Comparison of ENCODE assay signal across 9 cellular contexts in genomic region chr12:110284597-110284996, GRCh38. TPM values are rescaled to one million over a fixed set of nuclear protein-coding genes. Genes with fewer than 3 reads are reported as not detected.
A peak's percentile ranks its signal among the peaks of the same experiment; 100 is the strongest.
DNase-seq lines count a peak whose midpoint lies in the region; ATAC-seq, FAIRE-seq and TF ChIP-seq lines count a peak whose summit lies in the region.
"Had no signal": no experiment of that assay in that cellular context is flagged by ENCODE, and none has a peak within 500 bp of the region (broad histone marks: within the 10 kb centered on the region; RNA-seq: fewer than 3 reads in every experiment).

No MANE protein-coding gene starts in this region.

- no peaks in the 10 kb centered on the region for H3K9me3 Mint-ChIP-seq in GM23338

- H3K9ac ChIP-seq in endothelial cell of umbilical vein (replicated peaks; ENCODE audit: extremely low read depth, insufficient read depth, low read length): peak overlapping the region; percentile 63
- H3K9ac ChIP-seq: parathyroid adenoma had no signal

- peak overlapping the region; percentile 97 for H3K4me3 Mint-ChIP-seq in GM23338

- dilution Hi-C loops in endothelial cell of umbilical vein (cut with MboI; ENCODE audit: extremely low pct_ligation_motif_present, low sequenced_read_pairs): no loop called here

- H3K36me3 ChIP-seq in GM23338 (ENCODE audit: insufficient read depth) (peaks cover 36% of the 10 kb centered on the region; the same call in 1 of the 2 replicates), PC-9 (ENCODE audit: low read depth) (peaks cover 62% of the 10 kb centered on the region), endothelial cell of umbilical vein (ENCODE audit: control insufficient read depth in 2 of 2, extremely low read depth in 1 of 2, insufficient read depth in 2 of 2, low read length in 2 of 2) (peaks cover 0 to 17% of the 10 kb centered on the region in 2 experiments), upper lobe of left lung (peaks cover 0 to 32% (median 4%) of the 10 kb centered on the region in 4 donors)

- peaks cover 79% of the 10 kb centered on the region for H3K79me2 ChIP-seq in GM23338 (replicated peaks; ENCODE audit: insufficient read depth)
- peaks cover 81% of the 10 kb centered on the region for H3K79me2 ChIP-seq in PC-9 (ENCODE audit: low read depth)
- H3K79me2 ChIP-seq in endothelial cell of umbilical vein (ENCODE audit: control insufficient read depth, insufficient read depth, low read length): peaks cover 81% of the 10 kb centered on the region

- H3K27me3 ChIP-seq in GM23338 (ENCODE audit: insufficient read depth) (peaks cover 9% of the 10 kb centered on the region), PC-9 (ENCODE audit: insufficient read depth, low read depth) (no peaks in the 10 kb centered on the region), endothelial cell of umbilical vein (ENCODE audit: control insufficient read depth in 2 of 2, insufficient read depth in 2 of 2, low read length in 2 of 2) (no peaks in the 10 kb centered on the region), upper lobe of left lung (no peaks in the 10 kb centered on the region)

- peaks cover 8% of the 10 kb centered on the region for H3K27me3 Mint-ChIP-seq in GM23338 (ENCODE audit: insufficient read depth, low read depth, poor library complexity)

- no peak for TF ChIP-seq CTCF in GM23338 (conservative IDR thresholded peaks at IDR 0.05; ENCODE audit: low read depth in 2 of 2)
- TF ChIP-seq CTCF in PC-9 (conservative IDR thresholded peaks at IDR 0.05): no peak
- TF ChIP-seq CTCF in endothelial cell of umbilical vein (IDR thresholded peaks at IDR 0.05; ENCODE audit: extremely low read depth in 1 of 2, insufficient read depth in 1 of 2, low read depth in 1 of 2, low read length in 2 of 2): no peak
- no peak for TF ChIP-seq CTCF in upper lobe of left lung (IDR thresholded peaks at IDR 0.05)

- DNase-seq in GM23338 (ENCODE audit: low spot score) (no peak), PC-9 (no peak), endothelial cell of umbilical vein (ENCODE audit: low read depth, low spot score) (no peak), skeletal muscle cell (ENCODE audit: low read depth) (no peak), upper lobe of left lung (no peak), kidney tubule cell (ENCODE audit: low spot score) (no peak), HCEC 1CT (no peak)

- H3K36me3 Mint-ChIP-seq in GM23338 (ENCODE audit: low read depth): peaks cover 75% of the 10 kb centered on the region

- ATAC-seq in GM23338 (no peak), upper lobe of left lung (ENCODE audit: low FRiP score in 2 of 2) (no peak), GM21423 (IDR thresholded peaks at IDR 0.05; ENCODE audit: unreplicated experiment) (no peak)

- TF ChIP-seq POLR2A in endothelial cell of umbilical vein (IDR thresholded peaks at IDR 0.05; ENCODE audit: low read depth, low read length): no peak
- no peak for TF ChIP-seq POLR2A in upper lobe of left lung (IDR thresholded peaks at IDR 0.05)

- H3F3A ChIP-seq in GM23338 (replicated peaks; ENCODE audit: low read depth): 0 out of 2 replicates have a peak, but pooled peaks cover 2% of the 10 kb centered on the region
- peaks cover 39% of the 10 kb centered on the region for H3F3A ChIP-seq in PC-9 (ENCODE audit: insufficient read depth, low read depth)

- intact Hi-C loops in PC-9 (cut with micrococcal nuclease; ENCODE audit: unreplicated experiment): no loop called here
- intact Hi-C loops in endothelial cell of umbilical vein (cut with micrococcal nuclease): loop anchor here (2.0 to 5.0 kb wide), 2 partner anchors 28 to 162 kb away; partner anchors contain the start of gene IFT81

- H3K4me1 Mint-ChIP-seq in GM23338: peaks cover 48% of the 10 kb centered on the region

- POLR2A ChIA-PET in PC-9 (lab: Charles Lee; ENCODE audit: unreplicated experiment) (interaction anchor here (0.5 to 0.7 kb wide), 7 partner anchors 11 to 1866 kb away, joined by 3 to 15 read pairs (median 6); no protein-coding TSS in a partner anchor), endothelial cell of umbilical vein (lab: Charles Lee) (interaction anchor here (1.0 to 1.7 kb wide), 2 partner anchors 12 to 147 kb away, joined by 5 to 7 read pairs; no protein-coding TSS in a partner anchor)

- FAIRE-seq in endothelial cell of umbilical vein (lab: Jason Lieb, UNC): no peak

- no TSS peak for BruUV-seq in PC-9 (replicated peaks; lab: Mats Ljungman, UMichigan)
- no TSS peak for BruUV-seq in endothelial cell of umbilical vein (replicated peaks; lab: Mats Ljungman, UMichigan)

- no peaks in the 10 kb centered on the region for H3K9me3 ChIP-seq in PC-9 (ENCODE audit: insufficient read depth, low read depth)
- H3K9me3 ChIP-seq in endothelial cell of umbilical vein (replicated peaks; ENCODE audit: control insufficient read depth, insufficient read depth, low read length): no peaks in the 10 kb centered on the region
- H3K9me3 ChIP-seq in upper lobe of left lung: no peaks in the 10 kb centered on the region

- TF ChIP-seq EP300 in upper lobe of left lung (IDR thresholded peaks at IDR 0.05): no peak

- H3K9me2 ChIP-seq in GM23338 (ENCODE audit: insufficient read depth) (no peaks in the 10 kb centered on the region), PC-9 (ENCODE audit: insufficient read depth) (no peaks in the 10 kb centered on the region)

- H3K4me2 ChIP-seq in GM23338: peak overlapping the region; percentile 90
- peak overlapping the region; percentile 98 for H3K4me2 ChIP-seq in PC-9
- H3K4me2 ChIP-seq in endothelial cell of umbilical vein (ENCODE audit: insufficient read depth, low read length): peak overlapping the region; percentile 95

- H4K20me1 ChIP-seq in GM23338 (replicated peaks; ENCODE audit: insufficient read depth) (peaks cover 59% of the 10 kb centered on the region), PC-9 (ENCODE audit: insufficient read depth) (peaks cover 67% of the 10 kb centered on the region), endothelial cell of umbilical vein (replicated peaks; ENCODE audit: control insufficient read depth, extremely low read depth, insufficient read depth, low read length) (peaks cover 13% of the 10 kb centered on the region)

- H3K27ac Mint-ChIP-seq in GM23338: 0 out of 2 replicates have a peak overlapping the region, but pooled peaks have one; percentile 22

- CTCF ChIA-PET in PC-9 (lab: Charles Lee) (interaction anchor here (0.6 kb wide), 1 partner anchor 315 kb away, joined by 16 read pairs; no protein-coding TSS in a partner anchor), endothelial cell of umbilical vein (lab: Charles Lee) (interaction anchor here (0.6 to 1.6 kb wide), 4 partner anchors 12 to 147 kb away, joined by 3 to 9 read pairs (median 4); no protein-coding TSS in a partner anchor)

- H2AFZ ChIP-seq in GM23338: no peak overlapping the region
- no peak overlapping the region for H2AFZ ChIP-seq in PC-9
- H2AFZ ChIP-seq in endothelial cell of umbilical vein (ENCODE audit: low read depth, low read length): no peak overlapping the region
- H2AFZ ChIP-seq: parathyroid adenoma had no signal

- H3K9me1 ChIP-seq in endothelial cell of umbilical vein (replicated peaks; ENCODE audit: control insufficient read depth, extremely low read depth, insufficient read depth, low read length): no peaks in the 10 kb centered on the region

- H3K4me3 ChIP-seq in GM23338: peak overlapping the region; percentile 96
- peak overlapping the region; percentile 96; the same call in 1 of the 2 replicates for H3K4me3 ChIP-seq in PC-9
- H3K4me3 ChIP-seq in endothelial cell of umbilical vein (replicated peaks in 1 of 3; ENCODE audit: insufficient read depth in 1 of 3, low read depth in 1 of 3, low read length in 3 of 3): peak overlapping the region in 2 of 3 experiments; percentile 17 to 92
- peak overlapping the region; percentile 91 for H3K4me3 ChIP-seq in skeletal muscle cell (ENCODE audit: low read depth, low read length)
- H3K4me3 ChIP-seq in upper lobe of left lung: peak overlapping the region in 2 of 4 donors; percentile 1 to 90

- H3K4me1 ChIP-seq in GM23338 (ENCODE audit: insufficient read depth) (peaks cover 45% of the 10 kb centered on the region), PC-9 (replicated peaks; ENCODE audit: insufficient read depth) (peaks cover 33% of the 10 kb centered on the region), endothelial cell of umbilical vein (ENCODE audit: control insufficient read depth, extremely low read depth, insufficient read depth, low read length) (peaks cover 52% of the 10 kb centered on the region), upper lobe of left lung (peaks cover 57 to 75% (median 65%) of the 10 kb centered on the region in 4 donors)

- no peak overlapping the region for H3K27ac ChIP-seq in GM23338 (ENCODE audit: low read depth)
- H3K27ac ChIP-seq in PC-9: peak overlapping the region; percentile 8; the same call in 1 of the 2 replicates
- H3K27ac ChIP-seq in endothelial cell of umbilical vein (ENCODE audit: insufficient read depth, low read depth, low read length): no peak overlapping the region
- H3K27ac ChIP-seq in upper lobe of left lung: no peak overlapping the region
- H3K27ac ChIP-seq: parathyroid adenoma had no signal

TF ChIP-seq in GM23338, 12 proteins besides CTCF, POLR2A, EP300 and RAD21 (continues in another document):
- TF ChIP-seq EZH2 (IDR thresholded peaks at IDR 0.05; ENCODE audit: low read depth, unreplicated experiment) (no peak), EZH2phosphoT487 (IDR thresholded peaks at IDR 0.05; ENCODE audit: unreplicated experiment) (no peak), STAT1 (IDR thresholded peaks at IDR 0.05; ENCODE audit: unreplicated experiment) (no peak), NANOG (IDR thresholded peaks at IDR 0.05; ENCODE audit: borderline replicate concordance) (no peak)

TF ChIP-seq in endothelial cell of umbilical vein, 7 proteins besides CTCF, POLR2A, EP300 and RAD21 (continues in another document):
- TF ChIP-seq MYC (IDR thresholded peaks at IDR 0.05; ENCODE audit: low read depth, low read length): no peak
- TF ChIP-seq FOS (IDR thresholded peaks at IDR 0.05; ENCODE audit: borderline replicate concordance, insufficient read depth, low read length): no peak
- no peak for TF ChIP-seq EZH2 (IDR thresholded peaks at IDR 0.05; ENCODE audit: borderline replicate concordance, low read depth, low read length, severe bottlenecking)
- no peak for TF ChIP-seq JUN (IDR thresholded peaks at IDR 0.05; ENCODE audit: borderline replicate concordance, insufficient read depth, insufficient read length, low read depth)

RNA-seq across cellular contexts. Expression of gene ATP2A2, which starts 3.5 kb away (rescaled TPM):
- total RNA-seq in GM23338 (2014; rRNA removed; shearing (Covaris generic)): 201 and 225 TPM in 2 replicates
- 44.2 and 47.2 TPM in 2 replicates for polyA plus RNA-seq in GM23338 (2016; fragmentation: Nextera tagmentation; extraction: Ambion mirVana)
- 127 and 154 TPM in 2 replicates for total RNA-seq in PC-9 (2021)
- 230 and 239 TPM in 2 replicates for total RNA-seq in endothelial cell of umbilical vein
- polyA plus RNA-seq in endothelial cell of umbilical vein: 94.4 and 102 TPM in 2 replicates
- 72.8 and 79.1 TPM in 2 replicates for polyA plus RNA-seq in endothelial cell of umbilical vein (2011; cell fraction: cytosol; rRNA removed)
- polyA plus RNA-seq in endothelial cell of umbilical vein (2011; cell fraction: nucleus; rRNA removed): 242 and 247 TPM in 2 replicates
- 170 and 217 TPM in 2 replicates for polyA plus RNA-seq in endothelial cell of umbilical vein (2012)
- 219 and 227 TPM in 2 replicates for polyA minus RNA-seq in endothelial cell of umbilical vein
- polyA minus RNA-seq in endothelial cell of umbilical vein (2011; cell fraction: cytosol; rRNA and poly(A)+ RNA removed): 74.0 TPM
- 144 and 187 TPM in 2 replicates for polyA minus RNA-seq in endothelial cell of umbilical vein (2011; cell fraction: nucleus; rRNA and poly(A)+ RNA removed)
- total RNA-seq in upper lobe of left lung: 100 to 1,000 TPM in 5 of 6 donors, 10 to 100 TPM in 1; 91.7 to 166 (median 142) TPM
